In genomic region chr11:24386551-24387404, GRCh38 we compare ENCODE assay signal across 9 cellular contexts.
A peak's percentile ranks its signal among the peaks of the same experiment; 100 is the strongest.
DNase-seq lines count a peak whose midpoint lies in the region; ATAC-seq, FAIRE-seq and TF ChIP-seq lines count a peak whose summit lies in the region.
"Had no signal": no experiment of that assay in that cellular context is flagged by ENCODE, and none has a peak within 500 bp of the region (broad histone marks: within the 10 kb centered on the region; RNA-seq: fewer than 3 reads in every experiment).

No MANE protein-coding gene starts in this region.

- H3K27ac ChIP-seq in adrenal gland (no peak overlapping the region), HepG2 (ENCODE audit: extremely low read length, insufficient read depth, low read length) (no peak overlapping the region)

- H3K79me2 ChIP-seq in HepG2 (ENCODE audit: insufficient read depth, low read length), result no peaks in the 10 kb centered on the region

- no peak overlapping the region for H3K4me3 Mint-ChIP-seq in activated T-helper 1 cell treated with anti-CD3 and anti-CD28 coated beads, Interleukin-12 subunit alpha, Interleukin-12 subunit beta, Interleukin-2, Interleukin-4 antibody, amounts not matched to agents 30 ng/mL and 10 ng/mL and 1 ng/mL, durations not matched to agents 14 hours and 24 hours and 36 hours
- H3K4me3 Mint-ChIP-seq in activated T-helper 17 cell treated with anti-CD3 and anti-CD28 coated beads, Interleukin-2, amount 50 U/mL, for 72 hours, result no peak overlapping the region

- H3K9me3 ChIP-seq in adrenal gland (replicated peaks in 1 of 3), result no peaks in the 10 kb centered on the region
- no peaks in the 10 kb centered on the region for H3K9me3 ChIP-seq in HepG2 (ENCODE audit: low read length)

- TF ChIP-seq RAD21 in HepG2 (CRISPR knock-in tag; IDR thresholded peaks at IDR 0.05), result no peak

- H3K27me3 Mint-ChIP-seq in activated T-helper 1 cell treated with anti-CD3 and anti-CD28 coated beads, Interleukin-12 subunit alpha, Interleukin-12 subunit beta, Interleukin-2, Interleukin-4 antibody, amounts not matched to agents 30 ng/mL and 10 ng/mL and 1 ng/mL, durations not matched to agents 14 hours and 24 hours and 36 hours (ENCODE audit: insufficient read depth), result no peaks in the 10 kb centered on the region
- no peaks in the 10 kb centered on the region for H3K27me3 Mint-ChIP-seq in activated T-helper 17 cell treated with anti-CD3 and anti-CD28 coated beads, Interleukin-2, amount 50 U/mL, for 72 hours

- in situ Hi-C loops in HepG2 (cut with HindIII; ENCODE audit: extremely low pct_ligation_motif_present, low pct_unique_long_range_greater_than_20kb), result loop anchor here (25.0 kb wide), 2 partner anchors 849 to 1274 kb away; no protein-coding TSS in a partner anchor

- H3K9ac ChIP-seq in HepG2 (ENCODE audit: insufficient read depth, low read depth, low read length), result no peak overlapping the region

- CTCF ChIA-PET in HepG2 (lab: Yijun Ruan, JAX; ENCODE audit: low intra/inter-chr PET ratio, low total read pairs), result interaction anchor here (1.1 to 1.5 kb wide), 2 partner anchors 1365 to 1511 kb away, joined by 3 to 4 read pairs; no protein-coding TSS in a partner anchor

- H3K36me3 Mint-ChIP-seq in activated T-helper 1 cell treated with anti-CD3 and anti-CD28 coated beads, Interleukin-12 subunit alpha, Interleukin-12 subunit beta, Interleukin-2, Interleukin-4 antibody, amounts not matched to agents 30 ng/mL and 10 ng/mL and 1 ng/mL, durations not matched to agents 14 hours and 24 hours and 36 hours (ENCODE audit: low read depth), result no peaks in the 10 kb centered on the region
- no peaks in the 10 kb centered on the region for H3K36me3 Mint-ChIP-seq in activated T-helper 17 cell treated with anti-CD3 and anti-CD28 coated beads, Interleukin-2, amount 50 U/mL, for 72 hours (ENCODE audit: low read depth)

- WGBS in adrenal gland, 4 donors, result 59 to 68% (median 61%) methylated on average over 6 of the region's 6 CpGs
- 2% methylated on average over 6 of the region's 6 CpGs for WGBS in HepG2 (ENCODE audit: low lambda C conversion rate)

- H3K4me1 ChIP-seq in adrenal gland (replicated peaks in 1 of 2), result no peaks in the 10 kb centered on the region
- H3K4me1 ChIP-seq in HepG2 (ENCODE audit: insufficient read depth, low read length), result no peaks in the 10 kb centered on the region

- intact Hi-C loops in adrenal gland (cut with DNase I) (no loop called here), HepG2 (cut with micrococcal nuclease; ENCODE audit: unreplicated experiment) (loop anchor here (1.0 to 5.0 kb wide), 3 partner anchors 846 to 1509 kb away; no protein-coding TSS in a partner anchor)
- intact Hi-C loops in activated T-helper 1 cell treated with anti-CD3 and anti-CD28 coated beads, Interleukin-12 subunit alpha, Interleukin-12 subunit beta, Interleukin-2, Interleukin-4 antibody, amounts not matched to agents 30 ng/mL and 10 ng/mL and 1 ng/mL, durations not matched to agents 14 hours and 24 hours and 36 hours (cut with micrococcal nuclease), result no loop called here

- TF ChIP-seq POLR2A in adrenal gland (IDR thresholded peaks at IDR 0.05) (no peak), HepG2 (IDR thresholded peaks at IDR 0.05; ENCODE audit: insufficient read depth in 1 of 2, low read depth in 2 of 2, low read length in 2 of 2) (no peak)

- TF ChIP-seq CTCF in adrenal gland (IDR thresholded peaks at IDR 0.05) (peak; percentile 21 to 46 (median 40)), HepG2 (CRISPR knock-in tag; IDR thresholded peaks at IDR 0.05) (peak; percentile 33)

- no peaks in the 10 kb centered on the region for H3K4me1 Mint-ChIP-seq in activated T-helper 1 cell treated with anti-CD3 and anti-CD28 coated beads, Interleukin-12 subunit alpha, Interleukin-12 subunit beta, Interleukin-2, Interleukin-4 antibody, amounts not matched to agents 30 ng/mL and 10 ng/mL and 1 ng/mL, durations not matched to agents 14 hours and 24 hours and 36 hours (ENCODE audit: low read depth)
- H3K4me1 Mint-ChIP-seq in activated T-helper 17 cell treated with anti-CD3 and anti-CD28 coated beads, Interleukin-2, amount 50 U/mL, for 72 hours, result no peaks in the 10 kb centered on the region

- no peak for FAIRE-seq in HepG2 (lab: Jason Lieb, UNC)

- H3K9me3 Mint-ChIP-seq in activated T-helper 1 cell treated with anti-CD3 and anti-CD28 coated beads, Interleukin-12 subunit alpha, Interleukin-12 subunit beta, Interleukin-2, Interleukin-4 antibody, amounts not matched to agents 30 ng/mL and 10 ng/mL and 1 ng/mL, durations not matched to agents 14 hours and 24 hours and 36 hours, result no peaks in the 10 kb centered on the region
- H3K9me3 Mint-ChIP-seq in activated T-helper 17 cell treated with anti-CD3 and anti-CD28 coated beads, Interleukin-2, amount 50 U/mL, for 72 hours, result peaks cover 8% of the 10 kb centered on the region

- no peaks in the 10 kb centered on the region for H4K20me1 ChIP-seq in HepG2 (ENCODE audit: insufficient read depth, low read length)

- H2AFZ ChIP-seq in HepG2 (ENCODE audit: low read length), result no peak overlapping the region

- H3K4me3 ChIP-seq in adrenal gland, result no peak overlapping the region
- H3K4me3 ChIP-seq in HepG2 (replicated peaks in 1 of 3; ENCODE audit: insufficient read depth in 1 of 3, low read depth in 2 of 3, low read length in 3 of 3), result no peak overlapping the region

- H3K4me2 ChIP-seq in HepG2 (ENCODE audit: low read depth, low read length), result no peak overlapping the region

- no peak overlapping the region for H3K27ac Mint-ChIP-seq in activated T-helper 1 cell treated with anti-CD3 and anti-CD28 coated beads, Interleukin-12 subunit alpha, Interleukin-12 subunit beta, Interleukin-2, Interleukin-4 antibody, amounts not matched to agents 30 ng/mL and 10 ng/mL and 1 ng/mL, durations not matched to agents 14 hours and 24 hours and 36 hours
- no peak overlapping the region for H3K27ac Mint-ChIP-seq in activated T-helper 17 cell treated with anti-CD3 and anti-CD28 coated beads, Interleukin-2, amount 50 U/mL, for 72 hours

- H3K27me3 ChIP-seq in adrenal gland (no peaks in the 10 kb centered on the region), HepG2 (ENCODE audit: control insufficient read depth in 1 of 2, insufficient read depth in 2 of 2, low read length in 2 of 2) (no peaks in the 10 kb centered on the region; a peak in 1 of 5 replicates)

- H3K36me3 ChIP-seq in adrenal gland (replicated peaks in 1 of 2), result no peaks in the 10 kb centered on the region
- H3K36me3 ChIP-seq in HepG2 (replicated peaks in 1 of 2; ENCODE audit: control insufficient read depth in 1 of 2, insufficient read depth in 2 of 2, low read length in 2 of 2), result no peaks in the 10 kb centered on the region

- TF ChIP-seq EP300 in HepG2 (IDR thresholded peaks at IDR 0.05; ENCODE audit: low read depth in 2 of 2, low read length in 2 of 2) (no peak), HepG2 (CRISPR knock-in tag; IDR thresholded peaks at IDR 0.05; ENCODE audit: borderline replicate concordance) (no peak)

- no peak for ATAC-seq in HepG2
- no peak for ATAC-seq in HG03097 (IDR thresholded peaks at IDR 0.05; ENCODE audit: low FRiP score, unreplicated experiment)
- no peak for ATAC-seq in activated T-helper 17 cell treated with anti-CD3 and anti-CD28 coated beads, Interleukin-2, amount 50 U/mL, for 72 hours (replicated peaks)

- POLR2A ChIA-PET in HepG2 (lab: Yijun Ruan, JAX), result no interaction called here

- no TSS peak for BruUV-seq in HepG2 (replicated peaks; lab: Mats Ljungman, UMichigan)

- DNase-seq in DMS153 treated with DMSO at 0.1 percent for 48 hours (lab: John Stamatoyannopoulos, UW; ENCODE audit: unreplicated experiment) (peak; percentile 5), LoVo (ENCODE audit: low spot score) (peak; percentile 27), adrenal gland (no peak), HepG2 (ENCODE audit: low spot score) (peak; percentile 12), MV-4-11 (lab: John Stamatoyannopoulos, UW) (no peak)
- no peak for DNase-seq in activated T-helper 1 cell treated with anti-CD3 and anti-CD28 coated beads, Interleukin-12 subunit alpha, Interleukin-12 subunit beta, Interleukin-2, Interleukin-4 antibody, amounts not matched to agents 30 ng/mL and 10 ng/mL and 1 ng/mL, durations not matched to agents 14 hours and 24 hours and 36 hours (ENCODE audit: low spot score)
- DNase-seq: activated effector memory CD4-positive, alpha-beta T cell treated with Interleukin-2 at 50 U/mL for 16 hours had no signal

TF ChIP-seq in HepG2, 621 proteins besides CTCF, POLR2A, EP300 and RAD21:
- no peak for TF ChIP-seq RNF2 (conservative IDR thresholded peaks at IDR 0.05; ENCODE audit: low read depth)
- TF ChIP-seq BATF2 (CRISPR knock-in tag; IDR thresholded peaks at IDR 0.05), result no peak
- peak; percentile 33 for TF ChIP-seq STAG1 (CRISPR knock-in tag; IDR thresholded peaks at IDR 0.05)
- no peak for TF ChIP-seq ZNF770 (CRISPR knock-in tag; IDR thresholded peaks at IDR 0.05)
- peak; percentile 91 for TF ChIP-seq ZNF652 (CRISPR knock-in tag; IDR thresholded peaks at IDR 0.05; ENCODE audit: borderline replicate concordance, low read depth)

Comparison
In these comparisons a context has a peak if more than half of its experiments do, and no peak if none do; other contexts are left out.
1. DNase-seq: peak in DMS153 treated with DMSO at 0.1 percent for 48 hours (single experiment), LoVo (single experiment) and HepG2 (single experiment); none in adrenal gland (0 of 7), MV-4-11 (single experiment) and activated T-helper 1 cell treated with anti-CD3 and anti-CD28 coated beads, Interleukin-12 subunit alpha, Interleukin-12 subunit beta, Interleukin-2, Interleukin-4 antibody, amounts not matched to agents 30 ng/mL and 10 ng/mL and 1 ng/mL, durations not matched to agents 14 hours and 24 hours and 36 hours (single experiment).